ENCODE assay signal across 18 cellular contexts in the genomic region with DNA sequence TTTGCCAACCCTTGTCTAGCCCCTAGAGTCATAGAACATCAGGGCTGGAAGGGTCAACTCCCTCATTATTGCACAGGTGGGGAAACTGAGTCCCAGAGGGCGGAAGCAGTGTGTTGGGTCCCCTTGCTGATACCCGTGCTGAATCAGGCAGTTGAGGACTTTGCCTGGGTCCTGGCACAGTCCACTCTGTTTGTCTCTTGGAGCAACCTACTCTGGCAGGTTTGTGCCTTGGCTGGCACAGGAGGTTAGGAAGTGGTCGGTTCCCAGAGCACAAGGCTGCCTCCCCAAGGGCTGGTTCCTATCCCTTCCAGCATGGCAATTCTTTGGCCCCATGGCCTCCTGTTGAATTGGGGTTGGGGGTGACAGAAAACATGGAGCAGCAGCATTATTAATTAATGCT.
A peak's percentile ranks its signal among the peaks of the same experiment; 100 is the strongest.
DNase-seq lines count a peak whose midpoint lies in the region; ATAC-seq and TF ChIP-seq lines count a peak whose summit lies in the region.
"Had no signal": no experiment of that assay in that cellular context is flagged by ENCODE, and none has a peak within 500 bp of the region (broad histone marks: within the 10 kb centered on the region; RNA-seq: fewer than 3 reads in every experiment).

No MANE protein-coding gene starts in this region.

- H4K91ac ChIP-seq in trophoblast cell (ENCODE audit: low read depth, low read length): no peak overlapping the region

- H3K9me2 ChIP-seq in Loucy (replicated peaks; ENCODE audit: low read depth, low read length): no peaks in the 10 kb centered on the region

- H3K36me3 Mint-ChIP-seq in activated CD4-positive, alpha-beta T cell treated with anti-CD3 and anti-CD28 coated beads, Interleukin-2, amount 10 ng/mL, durations not matched to agents 24 days and 14 days (ENCODE audit: low read depth): no peaks in the 10 kb centered on the region
- H3K36me3 Mint-ChIP-seq: IgD-negative memory B cell had no signal

- TF ChIP-seq CTCF in Loucy (conservative IDR thresholded peaks at IDR 0.05; ENCODE audit: low read length) (no peak), body of pancreas (IDR thresholded peaks at IDR 0.05) (no peak)

- no peak overlapping the region for H3K14ac ChIP-seq in trophoblast cell (ENCODE audit: low read length)

- no peak overlapping the region for H3K18ac ChIP-seq in trophoblast cell (ENCODE audit: low read length)

- no peak overlapping the region for H2BK5ac ChIP-seq in trophoblast cell (ENCODE audit: low read depth, low read length, poor library complexity)

- H3K4me1 Mint-ChIP-seq in activated CD4-positive, alpha-beta T cell treated with anti-CD3 and anti-CD28 coated beads, Interleukin-2, amount 10 ng/mL, durations not matched to agents 24 days and 14 days: peaks cover 3% of the 10 kb centered on the region
- H3K4me1 Mint-ChIP-seq: B cell had no signal

- H3K79me1 ChIP-seq in trophoblast cell (ENCODE audit: low read length): peaks cover 2% of the 10 kb centered on the region

- intact Hi-C loops in body of pancreas (cut with DNase I): loop anchor here (10.0 kb wide), 1 partner anchor 181 kb away; no protein-coding TSS in a partner anchor
- intact Hi-C loops in activated CD4-positive, alpha-beta T cell treated with anti-CD3 and anti-CD28 coated beads, Interleukin-2, amount 10 ng/mL, durations not matched to agents 24 days and 14 days (cut with micrococcal nuclease): loop anchor here (5.0 kb wide), 1 partner anchor 76 kb away; no protein-coding TSS in a partner anchor

- 0 out of 2 replicates have a peak overlapping the region, but pooled peaks have one; percentile 20 for H2AFZ ChIP-seq in Loucy (ENCODE audit: low read length)
- no peak overlapping the region for H2AFZ ChIP-seq in trophoblast cell (ENCODE audit: insufficient read depth, low read length, poor library complexity)

- peak; percentile 68 for ATAC-seq in body of pancreas
- ATAC-seq in GM18907 (IDR thresholded peaks at IDR 0.05; ENCODE audit: unreplicated experiment): no peak
- ATAC-seq: HCT116 had no signal

- H3K4me3 Mint-ChIP-seq in activated CD4-positive, alpha-beta T cell treated with anti-CD3 and anti-CD28 coated beads, Interleukin-2, amount 10 ng/mL, durations not matched to agents 24 days and 14 days: no peak overlapping the region
- H3K4me3 Mint-ChIP-seq: B cell; CD4-positive, alpha-beta T cell; HFFc6; IgD-negative memory B cell had no signal

- H3K4me1 ChIP-seq in BLaER1 (peaks cover 32% of the 10 kb centered on the region), Loucy (ENCODE audit: insufficient read depth, low read length, poor library complexity, severe bottlenecking) (peaks cover 24% of the 10 kb centered on the region), body of pancreas (peaks cover 7% of the 10 kb centered on the region), trophoblast cell (ENCODE audit: control insufficient read depth in 1 of 2, insufficient read depth in 2 of 2, low read length in 2 of 2) (peaks cover 3 to 7% of the 10 kb centered on the region in 2 experiments)

- no peak for TF ChIP-seq POLR2A in body of pancreas (IDR thresholded peaks at IDR 0.05)

- H3K36me3 ChIP-seq in BLaER1: no peaks in the 10 kb centered on the region
- no peaks in the 10 kb centered on the region for H3K36me3 ChIP-seq in Loucy (ENCODE audit: insufficient read depth, low read length)
- no peaks in the 10 kb centered on the region for H3K36me3 ChIP-seq in body of pancreas (replicated peaks in 1 of 2; ENCODE audit: insufficient read depth in 1 of 2, low read depth in 2 of 2)
- no peaks in the 10 kb centered on the region for H3K36me3 ChIP-seq in trophoblast cell (ENCODE audit: control insufficient read depth in 1 of 2, insufficient read depth in 2 of 2, low read length in 2 of 2)

- peak overlapping the region; percentile 57 for H2AK5ac ChIP-seq in trophoblast cell (ENCODE audit: low read length)

- peak overlapping the region; percentile 34 for H2BK12ac ChIP-seq in trophoblast cell (ENCODE audit: low read length)

- DNase-seq in body of pancreas (peak; percentile 39 to 70 (median 54)), trophoblast cell (no peak), NCI-H2029 (lab: John Stamatoyannopoulos, UW) (no peak)
- no peak for DNase-seq in activated CD4-positive, alpha-beta T cell treated with anti-CD3 and anti-CD28 coated beads, Interleukin-2, amount 10 ng/mL, durations not matched to agents 24 days and 14 days
- DNase-seq: CD4-positive, alpha-beta T cell; DMS153; DMS79; GDM1; GOT3; H7; HFFc6 had no signal

- H2BK120ac ChIP-seq in trophoblast cell (ENCODE audit: insufficient read depth, low read length, poor library complexity): no peak overlapping the region

- no peaks in the 10 kb centered on the region for H3K9me3 Mint-ChIP-seq in activated CD4-positive, alpha-beta T cell treated with anti-CD3 and anti-CD28 coated beads, Interleukin-2, amount 10 ng/mL, durations not matched to agents 24 days and 14 days
- H3K9me3 Mint-ChIP-seq: CD4-positive, alpha-beta T cell; IgD-negative memory B cell had no signal

- H3K27me3 ChIP-seq in BLaER1 (no peaks in the 10 kb centered on the region), Loucy (ENCODE audit: insufficient read depth, low read length, poor library complexity, severe bottlenecking) (no peaks in the 10 kb centered on the region), body of pancreas (no peaks in the 10 kb centered on the region), trophoblast cell (ENCODE audit: insufficient read depth, low read length) (no peaks in the 10 kb centered on the region)

- no peak overlapping the region for H3K4ac ChIP-seq in trophoblast cell (ENCODE audit: low read depth, low read length)

- H3K27ac ChIP-seq in BLaER1 (no peak overlapping the region), body of pancreas (no peak overlapping the region), trophoblast cell (ENCODE audit: low read depth, low read length) (no peak overlapping the region)
- H3K27ac ChIP-seq: C4-2B had no signal

- H3K9ac ChIP-seq in BLaER1: no peak overlapping the region
- H3K9ac ChIP-seq in Loucy (ENCODE audit: low read depth, low read length, poor library complexity, severe bottlenecking): no peak overlapping the region
- no peak overlapping the region for H3K9ac ChIP-seq in trophoblast cell (ENCODE audit: low read length)

- H4K20me1 ChIP-seq in BLaER1 (no peaks in the 10 kb centered on the region), Loucy (ENCODE audit: insufficient read depth, low read length, poor library complexity, severe bottlenecking) (no peaks in the 10 kb centered on the region)

- H3K4me2 ChIP-seq in BLaER1 (peak overlapping the region; percentile 77), Loucy (ENCODE audit: low read depth, low read length, poor library complexity, severe bottlenecking) (peak overlapping the region; percentile 47), trophoblast cell (ENCODE audit: low read length) (no peak overlapping the region)

- H3K79me2 ChIP-seq in Loucy (ENCODE audit: insufficient read depth, low read length): no peaks in the 10 kb centered on the region
- no peaks in the 10 kb centered on the region for H3K79me2 ChIP-seq in trophoblast cell (ENCODE audit: control insufficient read depth, insufficient read depth, low read length, poor library complexity)

- 35 to 40% methylated on average over 2 to 3 of the region's 3 CpGs for WGBS in body of pancreas, 2 donors
- no CpG with 5 or more reads among the region's 3 CpGs for WGBS in trophoblast cell (ENCODE audit: extremely low coverage, insufficient coverage, insufficient read length)

- H3K27me3 Mint-ChIP-seq in activated CD4-positive, alpha-beta T cell treated with anti-CD3 and anti-CD28 coated beads, Interleukin-2, amount 10 ng/mL, durations not matched to agents 24 days and 14 days: no peaks in the 10 kb centered on the region
- H3K27me3 Mint-ChIP-seq: CD4-positive, alpha-beta T cell had no signal

- H3K4me3 ChIP-seq in BLaER1: no peak overlapping the region
- no peak overlapping the region for H3K4me3 ChIP-seq in Loucy (ENCODE audit: low read length, poor library complexity, severe bottlenecking)
- H3K4me3 ChIP-seq in body of pancreas: no peak overlapping the region
- no peak overlapping the region for H3K4me3 ChIP-seq in trophoblast cell (ENCODE audit: low read depth, low read length)

- H3K23ac ChIP-seq in trophoblast cell (ENCODE audit: low read length): no peak overlapping the region

- no peaks in the 10 kb centered on the region for H3F3A ChIP-seq in Loucy (ENCODE audit: low read depth)

- no peaks in the 10 kb centered on the region for H3K9me3 ChIP-seq in BLaER1
- no peaks in the 10 kb centered on the region for H3K9me3 ChIP-seq in Loucy (ENCODE audit: insufficient read depth, low read depth, low read length)
- H3K9me3 ChIP-seq in body of pancreas: no peaks in the 10 kb centered on the region
- peaks cover 3% of the 10 kb centered on the region for H3K9me3 ChIP-seq in trophoblast cell (ENCODE audit: insufficient read depth, low read depth, low read length)

- no peak overlapping the region for H3K27ac Mint-ChIP-seq in activated CD4-positive, alpha-beta T cell treated with anti-CD3 and anti-CD28 coated beads, Interleukin-2, amount 10 ng/mL, durations not matched to agents 24 days and 14 days
- H3K27ac Mint-ChIP-seq: B cell; CD4-positive, alpha-beta T cell; HFFc6 had no signal

- H4K12ac ChIP-seq in trophoblast cell (ENCODE audit: low read depth, low read length): no peak overlapping the region

- no peak overlapping the region for H4K8ac ChIP-seq in trophoblast cell (ENCODE audit: low read depth, low read length)

Comparison
In these comparisons a context has a peak if more than half of its experiments do, and no peak if none do; other contexts are left out.
1. DNase-seq: peak in body of pancreas (4 of 4); none in trophoblast cell (0 of 2), NCI-H2029 (single experiment) and activated CD4-positive, alpha-beta T cell treated with anti-CD3 and anti-CD28 coated beads, Interleukin-2, amount 10 ng/mL, durations not matched to agents 24 days and 14 days (single experiment).